In the genomic region with DNA sequence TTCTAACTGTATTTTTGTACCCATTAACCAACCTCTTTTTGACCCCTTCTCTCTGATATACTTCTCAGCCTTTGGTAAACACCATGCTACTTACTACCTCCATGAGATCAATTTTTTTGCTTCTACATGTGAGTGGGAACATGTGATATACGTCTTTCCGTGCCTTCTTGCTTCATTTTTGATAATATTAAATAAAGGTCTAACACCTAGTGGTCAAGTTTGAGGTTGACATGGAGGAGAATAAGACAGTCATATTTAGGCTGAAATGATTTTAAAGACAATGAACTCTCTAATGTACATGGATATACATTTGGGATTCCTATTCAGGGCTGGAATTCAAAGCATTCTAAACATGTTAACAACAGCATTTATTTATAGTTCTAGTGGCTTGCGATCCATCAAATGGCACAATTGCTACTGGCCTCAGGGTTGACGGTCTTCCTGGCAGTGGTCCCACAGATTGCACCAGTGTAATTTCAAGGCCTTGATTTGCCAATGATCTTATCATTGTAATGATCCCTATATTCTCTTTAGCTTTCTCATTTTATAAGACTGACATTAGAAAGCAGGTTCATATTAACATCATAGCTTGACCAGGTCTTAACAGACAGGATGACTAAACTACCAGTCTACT, we compare ENCODE assay signal across 21 cellular contexts.
DNase-seq lines count a peak whose midpoint lies in the region; ATAC-seq and TF ChIP-seq lines count a peak whose summit lies in the region.
"Had no signal": no experiment of that assay in that cellular context is flagged by ENCODE, and none has a peak within 500 bp of the region (broad histone marks: within the 10 kb centered on the region; RNA-seq: fewer than 3 reads in every experiment).

No MANE protein-coding gene starts in this region.

- H3K27ac Mint-ChIP-seq in MCF 10A (ENCODE audit: low read depth, unreplicated experiment) = no peak overlapping the region
- no peak overlapping the region for H3K27ac Mint-ChIP-seq in progenitor cell of endocrine pancreas
- no peak overlapping the region for H3K27ac Mint-ChIP-seq in naive thymus-derived CD8-positive, alpha-beta T cell
- H3K27ac Mint-ChIP-seq: activated CD4-positive, alpha-beta memory T cell treated with anti-CD3 and anti-CD28 coated beads for 36 hours; brain; IgD-negative memory B cell had no signal

- H3K9me3 ChIP-seq in breast epithelium = no peaks in the 10 kb centered on the region
- no peaks in the 10 kb centered on the region; the same call in 1 of the 2 replicates for H3K9me3 ChIP-seq in PC-9 (ENCODE audit: insufficient read depth, low read depth)
- H3K9me3 ChIP-seq in body of pancreas = no peaks in the 10 kb centered on the region
- H3K9me3 ChIP-seq: colonic mucosa, upper lobe of right lung had no signal

- ATAC-seq in body of pancreas = no peak
- no peak for ATAC-seq in naive thymus-derived CD8-positive, alpha-beta T cell
- no peak for ATAC-seq in GM18517 (IDR thresholded peaks at IDR 0.05; ENCODE audit: unreplicated experiment)
- ATAC-seq: upper lobe of right lung had no signal

- H3K27me3 ChIP-seq in breast epithelium (no peaks in the 10 kb centered on the region), PC-9 (ENCODE audit: insufficient read depth, low read depth) (no peaks in the 10 kb centered on the region), body of pancreas (no peaks in the 10 kb centered on the region)
- H3K27me3 ChIP-seq: colonic mucosa, upper lobe of right lung had no signal

- H3K4me3 ChIP-seq in breast epithelium (no peak overlapping the region), PC-9 (no peak overlapping the region), body of pancreas (no peak overlapping the region)
- H3K4me3 ChIP-seq: colonic mucosa, lung, upper lobe of right lung had no signal

- H3K4me3 Mint-ChIP-seq in MCF 10A (ENCODE audit: unreplicated experiment) = no peak overlapping the region
- no peak overlapping the region for H3K4me3 Mint-ChIP-seq in progenitor cell of endocrine pancreas (ENCODE audit: low read depth)
- no peak overlapping the region for H3K4me3 Mint-ChIP-seq in naive thymus-derived CD8-positive, alpha-beta T cell
- H3K4me3 Mint-ChIP-seq: activated CD4-positive, alpha-beta memory T cell treated with anti-CD3 and anti-CD28 coated beads for 36 hours; brain; IgD-negative memory B cell had no signal

- H3K4me1 Mint-ChIP-seq in MCF 10A (ENCODE audit: insufficient read depth, unreplicated experiment) = no peaks in the 10 kb centered on the region
- H3K4me1 Mint-ChIP-seq in progenitor cell of endocrine pancreas (ENCODE audit: low read depth) = peaks cover 8% of the 10 kb centered on the region
- H3K4me1 Mint-ChIP-seq in naive thymus-derived CD8-positive, alpha-beta T cell = no peaks in the 10 kb centered on the region
- H3K4me1 Mint-ChIP-seq: IgD-negative memory B cell had no signal

- CTCF ChIA-PET in MCF 10A (lab: Yijun Ruan, JAX) = no interaction called here
- CTCF ChIA-PET in PC-9 (lab: Charles Lee) = no interaction called here

- H3K27me3 Mint-ChIP-seq in MCF 10A (ENCODE audit: insufficient read depth, unreplicated experiment) = no peaks in the 10 kb centered on the region
- no peaks in the 10 kb centered on the region for H3K27me3 Mint-ChIP-seq in progenitor cell of endocrine pancreas
- no peaks in the 10 kb centered on the region for H3K27me3 Mint-ChIP-seq in naive thymus-derived CD8-positive, alpha-beta T cell
- H3K27me3 Mint-ChIP-seq: activated CD4-positive, alpha-beta memory T cell treated with anti-CD3 and anti-CD28 coated beads for 36 hours; IgD-negative memory B cell had no signal

- no peaks in the 10 kb centered on the region for H3F3A ChIP-seq in PC-9 (ENCODE audit: insufficient read depth, low read depth)

- no peak overlapping the region for H2AFZ ChIP-seq in PC-9

- H3K36me3 Mint-ChIP-seq in MCF 10A (ENCODE audit: insufficient read depth, unreplicated experiment) (no peaks in the 10 kb centered on the region), progenitor cell of endocrine pancreas (ENCODE audit: insufficient read depth) (no peaks in the 10 kb centered on the region)
- no peaks in the 10 kb centered on the region for H3K36me3 Mint-ChIP-seq in naive thymus-derived CD8-positive, alpha-beta T cell
- H3K36me3 Mint-ChIP-seq: activated CD4-positive, alpha-beta memory T cell treated with anti-CD3 and anti-CD28 coated beads for 36 hours; brain; IgD-negative memory B cell had no signal

- peaks cover 6% of the 10 kb centered on the region for H3K9me3 Mint-ChIP-seq in MCF 10A (ENCODE audit: unreplicated experiment)
- H3K9me3 Mint-ChIP-seq in progenitor cell of endocrine pancreas (ENCODE audit: low read depth) = peaks cover 6% of the 10 kb centered on the region
- H3K9me3 Mint-ChIP-seq in naive thymus-derived CD8-positive, alpha-beta T cell = peaks cover 0 to 9% (median 0%) of the 10 kb centered on the region in 9 donors
- H3K9me3 Mint-ChIP-seq: activated CD4-positive, alpha-beta memory T cell treated with anti-CD3 and anti-CD28 coated beads for 36 hours; brain had no signal

- H3K4me2 ChIP-seq in PC-9 = no peak overlapping the region

- TF ChIP-seq CTCF in MCF 10A (IDR thresholded peaks at IDR 0.05; ENCODE audit: unreplicated experiment) (no peak), breast epithelium (IDR thresholded peaks at IDR 0.05) (no peak), PC-9 (conservative IDR thresholded peaks at IDR 0.05) (peak; percentile 18; the same call in 1 of the 2 replicates), progenitor cell of endocrine pancreas (IDR thresholded peaks at IDR 0.05; ENCODE audit: unreplicated experiment) (peak; percentile 30), body of pancreas (IDR thresholded peaks at IDR 0.05) (peak in 1 of 7 experiments; percentile 11)

- no peaks in the 10 kb centered on the region for H3K4me1 ChIP-seq in breast epithelium
- no peaks in the 10 kb centered on the region for H3K4me1 ChIP-seq in PC-9 (replicated peaks; ENCODE audit: insufficient read depth)
- no peaks in the 10 kb centered on the region for H3K4me1 ChIP-seq in body of pancreas
- H3K4me1 ChIP-seq: colonic mucosa, upper lobe of right lung had no signal

- DNase-seq in MCF 10A (ENCODE audit: unreplicated experiment) (peak; percentile 37), breast epithelium (ENCODE audit: low spot score in 2 of 2) (no peak), PC-9 (no peak), fibroblast of peridontal ligament (ENCODE audit: extremely low read depth) (peak; percentile 8), progenitor cell of endocrine pancreas (ENCODE audit: low spot score, unreplicated experiment) (no peak), body of pancreas (no peak)
- no peak for DNase-seq in naive thymus-derived CD8-positive, alpha-beta T cell
- DNase-seq: 8988T; activated CD4-positive, alpha-beta memory T cell treated with anti-CD3 and anti-CD28 coated beads for 36 hours; activated effector memory CD4-positive, alpha-beta T cell treated with anti-CD3 and anti-CD28 coated beads, Interleukin-2, amount 50 U/mL, for 16 hours; AML-193; colonic mucosa; NCI-H1417 treated with DMSO at 0.1 percent for 48 hours; NCI-H510A; stimulated activated CD8-positive, alpha-beta memory T cell treated with anti-CD3 and anti-CD28 coated beads, Interleukin-4, amount 100 ng/mL, for 48 hours; SW 1271; upper lobe of right lung had no signal

- no TSS peak for BruUV-seq in MCF 10A (replicated peaks; lab: Mats Ljungman, UMichigan)
- no TSS peak for BruUV-seq in PC-9 (replicated peaks; lab: Mats Ljungman, UMichigan)

- POLR2A ChIA-PET in MCF 10A (lab: Yijun Ruan, JAX) (interaction anchor here (0.6 kb wide), 1 partner anchor 258 kb away, joined by 4 read pairs; no protein-coding TSS in a partner anchor), PC-9 (lab: Charles Lee; ENCODE audit: unreplicated experiment) (no interaction called here)
- POLR2A ChIA-PET in naive thymus-derived CD8-positive, alpha-beta T cell (lab: Charles Lee) = no interaction called here

- H3K79me2 ChIP-seq in PC-9 (ENCODE audit: low read depth) = no peaks in the 10 kb centered on the region

- TF ChIP-seq POLR2A in breast epithelium (IDR thresholded peaks at IDR 0.05) (no peak), body of pancreas (IDR thresholded peaks at IDR 0.05) (no peak)

- intact Hi-C loops in MCF 10A (cut with micrococcal nuclease) = no loop called here
- intact Hi-C loops in breast epithelium (cut with DNase I; ENCODE audit: low total_unique reads) = no loop called here
- intact Hi-C loops in PC-9 (cut with micrococcal nuclease; ENCODE audit: unreplicated experiment) = no loop called here
- intact Hi-C loops in body of pancreas (cut with DNase I) = no loop called here

- WGBS in body of pancreas, 2 donors = 71 to 73% methylated on average over 4 of the region's 4 CpGs

- no peaks in the 10 kb centered on the region for H4K20me1 ChIP-seq in PC-9 (ENCODE audit: insufficient read depth)

- H3K27ac ChIP-seq in breast epithelium (no peak overlapping the region), PC-9 (no peak overlapping the region), body of pancreas (no peak overlapping the region)
- H3K27ac ChIP-seq: colonic mucosa, upper lobe of right lung had no signal

- peaks cover 7% of the 10 kb centered on the region; the same call in 1 of the 2 replicates for H3K9me2 ChIP-seq in PC-9 (ENCODE audit: insufficient read depth)

- H3K36me3 ChIP-seq in breast epithelium (no peaks in the 10 kb centered on the region), PC-9 (ENCODE audit: low read depth) (no peaks in the 10 kb centered on the region), body of pancreas (replicated peaks in 1 of 2; ENCODE audit: insufficient read depth in 1 of 2, low read depth in 2 of 2) (no peaks in the 10 kb centered on the region)
- H3K36me3 ChIP-seq: colonic mucosa, upper lobe of right lung had no signal

Comparison
In these comparisons a context has a peak if more than half of its experiments do, and no peak if none do; other contexts are left out.
1. DNase-seq: peak in MCF 10A (single experiment) and fibroblast of peridontal ligament (single experiment); none in breast epithelium (0 of 2), PC-9 (0 of 2), progenitor cell of endocrine pancreas (single experiment), body of pancreas (0 of 4) and naive thymus-derived CD8-positive, alpha-beta T cell (0 of 10).
2. CTCF ChIP-seq: peak in PC-9 (single experiment) and progenitor cell of endocrine pancreas (single experiment); none in MCF 10A (single experiment) and breast epithelium (0 of 3).